In the genomic region with DNA sequence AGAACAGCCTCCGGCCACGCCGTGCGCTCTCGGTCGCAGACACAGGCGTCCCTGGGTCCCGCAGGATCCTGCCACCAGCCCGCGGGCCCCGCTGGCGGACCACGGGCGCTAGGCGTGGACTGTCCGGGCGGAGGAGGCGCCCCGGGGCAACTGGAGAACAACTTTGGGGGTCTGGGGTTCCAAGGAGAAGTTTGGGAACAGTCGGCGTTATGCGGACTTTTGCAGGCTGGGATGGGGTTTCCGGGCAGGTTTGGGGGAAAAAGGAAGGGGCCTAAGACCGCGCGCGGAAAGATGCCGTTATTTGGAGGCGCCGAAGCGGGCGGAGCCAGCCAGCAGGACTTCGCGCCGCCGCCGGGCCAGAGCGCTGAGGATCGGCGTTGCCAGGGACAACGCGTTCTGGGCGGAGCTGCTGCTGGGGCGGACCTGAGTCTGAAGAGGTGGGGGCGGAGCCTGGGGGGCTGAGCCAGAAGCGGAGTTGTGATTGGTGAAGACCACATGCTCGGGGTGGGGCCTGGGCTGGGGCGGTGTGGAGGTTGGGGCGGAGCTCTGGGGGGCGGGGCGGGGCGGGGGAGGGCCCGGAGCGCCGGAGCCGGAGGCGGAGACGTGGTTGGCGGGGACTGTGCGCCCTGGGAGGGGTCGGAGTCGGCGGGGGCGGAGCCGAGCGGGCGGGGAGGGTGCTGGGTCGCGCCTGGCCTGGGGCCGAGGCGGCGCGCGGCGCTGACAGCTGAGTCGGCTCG, we compare ENCODE assay signal across 8 cellular contexts. TPM values are rescaled to one million over a fixed set of nuclear protein-coding genes. Genes with fewer than 3 reads are reported as not detected.
A peak's percentile ranks its signal among the peaks of the same experiment; 100 is the strongest.
DNase-seq lines count a peak whose midpoint lies in the region; ATAC-seq, FAIRE-seq and TF ChIP-seq lines count a peak whose summit lies in the region.

A gene (plus strand): TSS at position 680 of the 737 bp plus-strand sequence. CDS start 120 bp downstream, outside the sequence.

- TF ChIP-seq CTCF in AG09309 (IDR thresholded peaks at IDR 0.05; ENCODE audit: control insufficient read depth, insufficient read depth, low read depth, low read length, missing control alignments) (no peak), activated B cell treated with CpG ODN at 0.5 μM for 24 hours (IDR thresholded peaks at IDR 0.05) (no peak)

- H3K27me3 Mint-ChIP-seq in activated B cell treated with CpG ODN at 0.5 μM for 24 hours, result peaks cover 34% of the 10 kb centered on the region

- H3K27ac Mint-ChIP-seq in activated B cell treated with CpG ODN at 0.5 μM for 24 hours, result peak within 1 kb of the TSS; percentile 86

- H3K4me3 Mint-ChIP-seq in activated B cell treated with CpG ODN at 0.5 μM for 24 hours, result peak within 1 kb of the TSS; percentile 92

- POLR2A ChIA-PET in activated B cell treated with CpG ODN at 0.5 μM for 24 hours (lab: Charles Lee), result interaction anchor here (0.7 to 1.4 kb wide), 7 partner anchors 35 to 627 kb away, joined by 3 to 15 read pairs (median 4); a partner anchor contains a TSS

- H3K27ac ChIP-seq in caudate nucleus (ENCODE audit: low read depth, low read length), result peak within 1 kb of the TSS; percentile 82

- CTCF ChIA-PET in activated B cell treated with CpG ODN at 0.5 μM for 24 hours (lab: Charles Lee), result interaction anchor here (0.9 kb wide), 1 partner anchor 206 kb away, joined by 3 read pairs; no protein-coding TSS in a partner anchor

- peak; percentile 97 for DNase-seq in AG09309 (ENCODE audit: low read depth)
- peak; percentile 99 for DNase-seq in NCI-H226
- DNase-seq in activated B cell treated with CpG ODN at 0.5 μM for 24 hours, result peak; percentile 98
- peak; percentile 76 to 100 (median 99) for DNase-seq in caudate nucleus (lab: John Stamatoyannopoulos, UW)
- peak; percentile 99 for DNase-seq in stimulated activated CD4-positive, alpha-beta T cell treated with anti-CD3 and anti-CD28 coated beads, Interleukin-12 subunit alpha, Interleukin-12 subunit beta, amount 100 ng/mL, for 24 hours (ENCODE audit: low read depth in 2 of 2)

- H3K9me3 Mint-ChIP-seq in activated B cell treated with CpG ODN at 0.5 μM for 24 hours, result peaks cover under 1% of the 10 kb centered on the region

- peaks cover 26% of the 10 kb centered on the region for H3K4me1 Mint-ChIP-seq in activated B cell treated with CpG ODN at 0.5 μM for 24 hours

- H3K4me3 ChIP-seq in AG09309 (ENCODE audit: control insufficient read depth, low read depth, low read length), result peak within 1 kb of the TSS; percentile 74

- ATAC-seq in GM19023 (IDR thresholded peaks at IDR 0.05; ENCODE audit: unreplicated experiment) (peak; percentile 88), HG03196 (IDR thresholded peaks at IDR 0.05; ENCODE audit: unreplicated experiment) (peak; percentile 91), activated B cell treated with CpG ODN at 0.5 μM for 24 hours (ENCODE audit: low read depth) (peak; percentile 96)

- FAIRE-seq in islet of Langerhans (lab: Jason Lieb, UNC), result peak; percentile 51

- peaks cover 3% of the 10 kb centered on the region for H3K36me3 Mint-ChIP-seq in activated B cell treated with CpG ODN at 0.5 μM for 24 hours (ENCODE audit: low read depth)

- intact Hi-C loops in activated B cell treated with CpG ODN at 0.5 μM for 24 hours (cut with micrococcal nuclease), result loop anchor here (1.0 to 5.0 kb wide), 6 partner anchors 79 to 509 kb away; a partner anchor contains a TSS

RNA-seq across cellular contexts. Expression of the gene that starts here (rescaled TPM):
- total RNA-seq in activated B cell treated with CpG ODN at 0.5 μM for 24 hours, result 0.07 TPM in 1 of 2 replicates, not detected in the other

Comparison
In these comparisons a context has a peak if more than half of its experiments do, and no peak if none do; other contexts are left out.
1. Peak in every context shown above with its lines: DNase-seq, ATAC-seq, H3K4me3 ChIP-seq and H3K27ac ChIP-seq.
2. Peak in DNase-seq and ATAC-seq in activated B cell treated with CpG ODN at 0.5 μM for 24 hours; RNA of the gene not detected or under 1 TPM.